12 cellular contexts compared by ENCODE assay signal in genomic region chrX:63475200-63475599, GRCh38.
"Had no signal": no experiment of that assay in that cellular context is flagged by ENCODE, and none has a peak within 500 bp of the region (broad histone marks: within the 10 kb centered on the region; RNA-seq: fewer than 3 reads in every experiment).

No MANE protein-coding gene starts in this region.

- ATAC-seq: activated CD4-positive, CD25-positive, alpha-beta regulatory T cell treated with anti-CD3 and anti-CD28 coated beads, Interleukin-2, amount 50 U/mL, for 24 hours; left lobe of liver; pancreas; upper lobe of right lung had no signal

- H3K4me3 ChIP-seq: esophagus squamous epithelium, pancreas, suprapubic skin, upper lobe of right lung had no signal

- H3K27ac ChIP-seq: esophagus squamous epithelium, pancreas, suprapubic skin, upper lobe of right lung had no signal

- H3K27me3 ChIP-seq: esophagus squamous epithelium, pancreas, suprapubic skin, upper lobe of right lung had no signal

- DNase-seq: amniotic stem cell; esophagus squamous epithelium; foreskin melanocyte; head of caudate nucleus; mesenchymal stem cell; pancreas; stimulated activated CD4-positive, alpha-beta T cell treated with anti-CD3 and anti-CD28 coated beads, Interleukin-2, amount 100 ng/mL, for 48 hours; stimulated activated naive CD4-positive, alpha-beta T cell treated with Interleukin-2 at 50 U/mL for 16 hours; upper lobe of right lung had no signal

- H3K4me1 ChIP-seq: esophagus squamous epithelium, pancreas, suprapubic skin, upper lobe of right lung had no signal

- H3K36me3 ChIP-seq: pancreas, upper lobe of right lung had no signal

- H3K9me3 ChIP-seq: pancreas, suprapubic skin, upper lobe of right lung had no signal
